ENCODE assay signal across 8 cellular contexts in genomic region chr20:33686008-33686983, GRCh38. TPM values are rescaled to one million over a fixed set of nuclear protein-coding genes. Genes with fewer than 3 reads are reported as not detected.
DNase-seq lines count a peak whose midpoint lies in the region; ATAC-seq and TF ChIP-seq lines count a peak whose summit lies in the region.

E2F1 (minus strand) TSS chr20:33686385; CDS start chr20:33686264, 121 bp downstream.

- peak within 1 kb of the TSS; percentile 82 to 89 (median 86) for H3K4me3 Mint-ChIP-seq in CD4-positive, alpha-beta memory T cell

- H3K9me3 ChIP-seq in CD4-positive, alpha-beta memory T cell (ENCODE audit: control insufficient read depth in 1 of 2, low read length in 2 of 2), result no peaks in the 10 kb centered on the region
- H3K9me3 ChIP-seq in right lobe of liver, result no peaks in the 10 kb centered on the region

- no peaks in the 10 kb centered on the region for H3K27me3 Mint-ChIP-seq in CD4-positive, alpha-beta memory T cell

- peak within 1 kb of the TSS in 1 of 2 donors; percentile 38 for H3K4me3 ChIP-seq in CD4-positive, alpha-beta memory T cell (ENCODE audit: low read length in 2 of 2)
- H3K4me3 ChIP-seq in right lobe of liver, result peak within 1 kb of the TSS in 2 of 3 donors; percentile 18 to 51

- peak within 1 kb of the TSS; percentile 54 for H3K27ac ChIP-seq in CD4-positive, alpha-beta memory T cell (ENCODE audit: low read depth, low read length)
- no peak within 1 kb of the TSS for H3K27ac ChIP-seq in right lobe of liver

- peak; percentile 90 for ATAC-seq in GM19455 (IDR thresholded peaks at IDR 0.05; ENCODE audit: unreplicated experiment)
- peak; percentile 29 for ATAC-seq in HG03575 (IDR thresholded peaks at IDR 0.05; ENCODE audit: extremely low read depth, insufficient number of reproducible peaks, low FRiP score, unreplicated experiment)
- peak; percentile 98 to 99 (median 99) for ATAC-seq in right lobe of liver

- peak; percentile 91 to 95 (median 93) for DNase-seq in CD4-positive, alpha-beta memory T cell
- DNase-seq in NCI-H82 (lab: John Stamatoyannopoulos, UW) (peak; percentile 98), dermis blood vessel endothelial cell (peak; percentile 94), right lobe of liver (peak; percentile 96 to 97 (median 97))
- DNase-seq in activated CD4-positive, alpha-beta T cell treated with anti-CD3 and anti-CD28 coated beads, Interleukin-2, amount 50 U/mL, for 4 hours, result peak; percentile 89
- peak; percentile 95 for DNase-seq in stimulated activated CD4-positive, alpha-beta T cell treated with anti-CD3 and anti-CD28 coated beads, Interleukin-4, amount 100 ng/mL, for 24 hours

- H3K27me3 ChIP-seq in CD4-positive, alpha-beta memory T cell (ENCODE audit: insufficient read depth, low read length), result no peaks in the 10 kb centered on the region
- no peaks in the 10 kb centered on the region for H3K27me3 ChIP-seq in right lobe of liver

- TF ChIP-seq POLR2A in right lobe of liver (IDR thresholded peaks at IDR 0.05), result peak; percentile 32

- peaks cover 40% of the 10 kb centered on the region for H3K4me1 ChIP-seq in CD4-positive, alpha-beta memory T cell (ENCODE audit: insufficient read depth, low read length)
- peaks cover 0 to 3% (median 0%) of the 10 kb centered on the region in 4 donors for H3K4me1 ChIP-seq in right lobe of liver

- intact Hi-C loops in CD4-positive, alpha-beta memory T cell (cut with micrococcal nuclease), result loop anchor here (1.0 kb wide), 6 partner anchors 23 to 285 kb away; partner anchors contain the start of genes CDK5RAP1, CHMP4B and PXMP4
- intact Hi-C loops in right lobe of liver (cut with DNase I), result no loop called here

- H3K36me3 Mint-ChIP-seq in CD4-positive, alpha-beta memory T cell, result no peaks in the 10 kb centered on the region

- peak; percentile 35 to 51 (median 44) for TF ChIP-seq CTCF in right lobe of liver (IDR thresholded peaks at IDR 0.05)

- peaks cover 26 to 63% (median 43%) of the 10 kb centered on the region in 4 donors for H3K4me1 Mint-ChIP-seq in CD4-positive, alpha-beta memory T cell

- peak within 1 kb of the TSS; percentile 84 to 94 (median 91) for H3K27ac Mint-ChIP-seq in CD4-positive, alpha-beta memory T cell

- 31% methylated on average over 6 of the region's 115 CpGs for WGBS in right lobe of liver (ENCODE audit: insufficient coverage, low coverage, low lambda C conversion rate, missing lambda C conversion rate)

- CTCF ChIA-PET in CD4-positive, alpha-beta memory T cell (lab: Charles Lee; ENCODE audit: partially characterized antibody), result interaction anchor here (0.9 to 2.1 kb wide), 5 partner anchors 18 to 126 kb away, joined by 3 to 15 read pairs (median 4); partner anchors contain the start of gene ACTL10

- H3K36me3 ChIP-seq in CD4-positive, alpha-beta memory T cell (ENCODE audit: insufficient read depth, low read length), result no peaks in the 10 kb centered on the region
- H3K36me3 ChIP-seq in right lobe of liver, result no peaks in the 10 kb centered on the region

- H3K9me3 Mint-ChIP-seq in CD4-positive, alpha-beta memory T cell, result no peaks in the 10 kb centered on the region

- POLR2A ChIA-PET in CD4-positive, alpha-beta memory T cell (lab: Charles Lee; ENCODE audit: partially characterized antibody), result interaction anchor here (0.8 to 4.3 kb wide), 10 partner anchors 7 to 173 kb away, joined by 3 to 15 read pairs (median 6); partner anchors contain the start of genes ACTL10, C20orf144, PXMP4 and ZNF341

RNA-seq across cellular contexts. Expression of gene E2F1, which starts in this region (rescaled TPM):
- 1 to 10 TPM; 2.2 to 2.6 TPM for total RNA-seq in CD4-positive, alpha-beta memory T cell
- under 1 TPM; 0.46 to 0.89 TPM for polyA plus RNA-seq in CD4-positive, alpha-beta memory T cell
- total RNA-seq in dermis blood vessel endothelial cell, result 11.2 and 16.1 TPM in 2 replicates
- total RNA-seq in right lobe of liver, result 1 to 10 TPM in 2 of 6 experiments, under 1 TPM in 4; 0.24 to 8.8 (median 0.77) TPM

Comparison
In these comparisons a context has a peak if more than half of its experiments do, and no peak if none do; other contexts are left out.
1. ATAC-seq: peak in every context shown above with its lines; median percentile 99 in right lobe of liver; 90 in GM19455; 29 in HG03575.